ENCODE assay signal across 31 cellular contexts in the genomic region with DNA sequence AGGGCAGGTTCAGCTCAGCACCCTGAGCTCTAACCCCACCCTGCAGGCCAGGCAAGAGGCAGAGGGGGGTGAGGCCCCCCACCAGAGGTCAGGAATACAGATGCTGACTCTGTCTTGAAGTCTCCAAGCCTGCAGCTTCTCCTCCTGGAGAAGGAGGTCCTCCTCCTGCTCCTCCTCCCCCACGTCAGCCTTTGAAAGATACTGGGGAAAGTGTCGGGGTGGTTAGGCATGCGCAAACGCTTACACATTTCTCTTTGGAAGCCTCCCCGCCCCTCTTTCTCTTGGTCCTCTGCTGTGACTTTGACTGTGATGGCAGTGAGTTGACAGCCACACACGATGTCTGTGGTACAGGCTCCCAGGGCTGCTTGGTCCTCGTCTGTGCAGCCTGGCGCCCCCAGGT.
"Had no signal": no experiment of that assay in that cellular context is flagged by ENCODE, and none has a peak within 500 bp of the region (broad histone marks: within the 10 kb centered on the region; RNA-seq: fewer than 3 reads in every experiment).

No MANE protein-coding gene starts in this region.

- H3K4me1 Mint-ChIP-seq: immature natural killer cell, neural crest cell had no signal

- H3K9ac ChIP-seq: parathyroid adenoma had no signal

- H3K27me3 Mint-ChIP-seq: stimulated activated naive B cell treated with anti-CD40 and anti-IgM and Interleukin-4, amounts not matched to agents 10 μg/mL and 1 μg/mL and 100 μg/mL, for 72 hours had no signal

- H3K9me3 Mint-ChIP-seq: immature natural killer cell; naive thymus-derived CD8-positive, alpha-beta T cell; nephron had no signal

- H3K27ac ChIP-seq: heart left ventricle, left lung, lower lobe of right lung, neutrophil, parathyroid adenoma, prostate gland, skin epidermis, testis, thyroid gland, transverse colon, upper lobe of right lung, uterus had no signal

- H3K9me3 ChIP-seq: heart left ventricle, left lung, lower lobe of right lung, neutrophil, prostate gland, testis, thyroid gland, transverse colon, upper lobe of right lung, uterus had no signal

- DNase-seq: hypothalamus; immature natural killer cell; kidney; left colon; left lung; lower lobe of right lung; mammary epithelial cell; mesenchymal stem cell; naive thymus-derived CD8-positive, alpha-beta T cell; occipital lobe; retina; stimulated activated CD4-positive, alpha-beta T cell treated with anti-CD3 and anti-CD28 coated beads, Interleukin-12 subunit alpha, Interleukin-12 subunit beta, amount 100 ng/mL, for 4 hours; stimulated activated CD4-positive, alpha-beta T cell treated with anti-CD3 and anti-CD28 coated beads, Interleukin-15, amount 100 ng/mL, for 24 hours; stimulated activated CD4-positive, alpha-beta T cell treated with anti-CD3 and anti-CD28 coated beads, Interleukin-2, amount 100 ng/mL, for 24 hours; stimulated activated CD4-positive, alpha-beta T cell treated with anti-CD3 and anti-CD28 coated beads, Interleukin-4, amount 100 ng/mL, for 1 hour; stimulated activated naive B cell treated with anti-CD40 and anti-IgM and Interleukin-4, amounts not matched to agents 10 μg/mL and 1 μg/mL and 100 μg/mL, for 72 hours; stimulated activated naive CD8-positive, alpha-beta T cell treated with anti-CD3 and anti-CD28 coated beads, Interleukin-15, Interleukin-2, amounts not matched to agents 100 U/mL and 50 U/mL, for 24 hours; testis; thyroid gland; transverse colon; upper lobe of right lung; uterus had no signal

- H3K4me1 ChIP-seq: parathyroid adenoma, prostate gland, testis had no signal

- H3K27me3 ChIP-seq: heart left ventricle, left lung, testis, thyroid gland, transverse colon, upper lobe of right lung, uterus had no signal

- H3K36me3 ChIP-seq: neutrophil, uterus had no signal

- H3K4me3 ChIP-seq: heart left ventricle, left lung, lower lobe of right lung, prostate gland, skin epidermis, testis, thyroid gland, transverse colon, upper lobe of right lung, uterus had no signal

- H3K27ac Mint-ChIP-seq: immature natural killer cell; naive thymus-derived CD8-positive, alpha-beta T cell; stimulated activated naive B cell treated with anti-CD40 and anti-IgM and Interleukin-4, amounts not matched to agents 10 μg/mL and 1 μg/mL and 100 μg/mL, for 72 hours had no signal

- ATAC-seq: heart left ventricle; left colon; left lung; lower lobe of right lung; naive thymus-derived CD8-positive, alpha-beta T cell; right cardiac atrium; sciatic nerve; stimulated activated naive B cell treated with anti-CD40 and anti-IgM and Interleukin-4, amounts not matched to agents 10 μg/mL and 1 μg/mL and 100 μg/mL, for 72 hours; stimulated activated naive CD8-positive, alpha-beta T cell treated with anti-CD3 and anti-CD28 coated beads, Interleukin-15, Interleukin-2, amounts not matched to agents 100 U/mL and 50 U/mL, for 24 hours; upper lobe of right lung had no signal

- H2AFZ ChIP-seq: parathyroid adenoma had no signal

- H3K4me3 Mint-ChIP-seq: immature natural killer cell; naive thymus-derived CD8-positive, alpha-beta T cell; nephron; neural crest cell; stimulated activated naive B cell treated with anti-CD40 and anti-IgM and Interleukin-4, amounts not matched to agents 10 μg/mL and 1 μg/mL and 100 μg/mL, for 72 hours had no signal
